9 cellular contexts compared by ENCODE assay signal in genomic region chr16:23847938-23848337, GRCh38. TPM values are rescaled to one million over a fixed set of nuclear protein-coding genes. Genes with fewer than 3 reads are reported as not detected.
DNase-seq lines count a peak whose midpoint lies in the region; ATAC-seq, FAIRE-seq and TF ChIP-seq lines count a peak whose summit lies in the region.
"Had no signal": no experiment of that assay in that cellular context is flagged by ENCODE, and none has a peak within 500 bp of the region (broad histone marks: within the 10 kb centered on the region; RNA-seq: fewer than 3 reads in every experiment).

No MANE protein-coding gene starts in this region.

- TF ChIP-seq RAD21 in GM12878 (IDR thresholded peaks at IDR 0.05; ENCODE audit: insufficient read depth, low read depth, low read length), result no peak

- BruUV-seq in GM12878 (replicated peaks; lab: Mats Ljungman, UMichigan), result no TSS peak

- CTCF ChIA-PET in GM12878 (lab: Yijun Ruan, JAX), result interaction anchor here (1.6 to 3.2 kb wide), 3 partner anchors 12 to 43 kb away, joined by 7 to 27 read pairs (median 17); no protein-coding TSS in a partner anchor

- intact Hi-C loops in GM12878 (cut with micrococcal nuclease; ENCODE audit: unreplicated experiment), result no loop called here

- peak; percentile 60 for ATAC-seq in GM12878

- no peaks in the 10 kb centered on the region for H3K27me3 ChIP-seq in GM12878 (replicated peaks in 1 of 2; ENCODE audit: control insufficient read depth in 2 of 2, insufficient read depth in 2 of 2, low read length in 1 of 2)
- H3K27me3 ChIP-seq: SJSA1 had no signal

- RAD21 ChIA-PET in GM12878 (lab: Charles Lee; ENCODE audit: unreplicated experiment), result interaction anchor here (1.1 to 2.3 kb wide), 4 partner anchors 8 to 29 kb away, joined by 3 to 19 read pairs (median 12); no protein-coding TSS in a partner anchor

- H3K79me2 ChIP-seq in GM12878 (ENCODE audit: control insufficient read depth, insufficient read depth, low read length), result peaks cover 85% of the 10 kb centered on the region

- H3K4me1 ChIP-seq in GM12878 (ENCODE audit: control insufficient read depth, insufficient read depth, low read length), result peaks cover 59% of the 10 kb centered on the region
- H3K4me1 ChIP-seq: SJSA1 had no signal

- no peak overlapping the region for H3K9ac ChIP-seq in GM12878 (ENCODE audit: control insufficient read depth, insufficient read depth, low read length)

- POLR2A ChIA-PET in GM12878 (lab: Charles Lee), result interaction anchor here (2.0 to 3.3 kb wide), 2 partner anchors 8 to 16 kb away, joined by 8 to 24 read pairs; no protein-coding TSS in a partner anchor

- WGBS in GM12878 (ENCODE audit: insufficient coverage, insufficient replicate concordance, low lambda C conversion rate, missing lambda C conversion rate), result 75% methylated on average over 4 of the region's 4 CpGs

- no peaks in the 10 kb centered on the region; a peak in 3 of 4 replicates for H3K36me3 ChIP-seq in GM12878 (ENCODE audit: control insufficient read depth in 2 of 2, insufficient read depth in 2 of 2, low read length in 1 of 2)
- H3K36me3 ChIP-seq: SJSA1 had no signal

- TF ChIP-seq CTCF in GM20000 (IDR thresholded peaks at IDR 0.05; ENCODE audit: extremely low read depth, missing control alignments) (no peak), GM12878 (IDR thresholded peaks at IDR 0.05 in 2 of 3, conservative IDR thresholded peaks at IDR 0.05 in 1 of 3; ENCODE audit: control insufficient read depth in 2 of 3, extremely low read depth in 1 of 3, insufficient read depth in 1 of 3, low read depth in 3 of 3, low read length in 3 of 3) (no peak)

- H4K20me1 ChIP-seq in GM12878 (ENCODE audit: control insufficient read depth, insufficient read depth), result no peaks in the 10 kb centered on the region

- no peak overlapping the region for H2AFZ ChIP-seq in GM12878 (ENCODE audit: control insufficient read depth, low read depth, low read length)

- no peak for TF ChIP-seq EP300 in GM12878 (IDR thresholded peaks at IDR 0.05; ENCODE audit: borderline replicate concordance in 1 of 2, control insufficient read depth in 1 of 2, low read depth in 2 of 2, low read length in 2 of 2)

- peaks cover 6% of the 10 kb centered on the region for H3K9me3 ChIP-seq in GM12878 (replicated peaks; ENCODE audit: control insufficient read depth, insufficient read depth, low read length)
- H3K9me3 ChIP-seq: SJSA1 had no signal

- in situ Hi-C loops in GM12878 (cut with MboI), result loop anchor here (10.0 kb wide), 1 partner anchor 343 kb away; no protein-coding TSS in a partner anchor

- peak overlapping the region; percentile 55 for H3K4me2 ChIP-seq in GM12878 (ENCODE audit: control insufficient read depth, insufficient read depth)

- no peak for FAIRE-seq in GM12878 (lab: Jason Lieb, UNC)

- TF ChIP-seq POLR2A in GM12878 (IDR thresholded peaks at IDR 0.05; ENCODE audit: low read depth, low read length), result no peak

- DNase-seq in GM20000 (ENCODE audit: low spot score) (peak; percentile 44), GM12878 (ENCODE audit: low read depth, low spot score) (no peak), KG1 (lab: John Stamatoyannopoulos, UW) (no peak), putamen (ENCODE audit: low spot score) (no peak), Kasumi-1 (lab: John Stamatoyannopoulos, UW) (no peak)
- DNase-seq in activated CD4-positive, alpha-beta T cell treated with anti-CD3 and anti-CD28 coated beads for 4 hours, result peak; percentile 54 to 60
- DNase-seq in stimulated activated CD8-positive, alpha-beta memory T cell treated with anti-CD3 and anti-CD28 coated beads, Interleukin-4, amount 100 ng/mL, for 48 hours, result peak; percentile 68

- no peak overlapping the region; the same call in 1 of the 2 replicates for H3K4me3 ChIP-seq in GM12878
- H3K4me3 ChIP-seq: SJSA1 had no signal

- peak overlapping the region; percentile 52 for H3K27ac ChIP-seq in GM12878 (ENCODE audit: control insufficient read depth, insufficient read depth)
- H3K27ac ChIP-seq: SJSA1 had no signal

- SMC1A ChIA-PET in GM12878 (lab: Charles Lee; ENCODE audit: uncharacterized antibody, unreplicated experiment), result interaction anchor here (1.8 to 27.0 kb wide), 6 partner anchors 6 to 159 kb away, joined by 5 to 468 read pairs (median 245); no protein-coding TSS in a partner anchor

TF ChIP-seq in GM12878, 131 proteins besides CTCF, POLR2A, EP300 and RAD21 (continues in another document):
- TF ChIP-seq DPF2 (IDR thresholded peaks at IDR 0.05) (no peak), HDAC2 (IDR thresholded peaks at IDR 0.05) (no peak), PAX5 (IDR thresholded peaks at IDR 0.05; ENCODE audit: borderline replicate concordance, low read depth, low read length) (no peak), BHLHE40 (IDR thresholded peaks at IDR 0.05; ENCODE audit: borderline replicate concordance in 1 of 2, low read depth in 2 of 2, low read length in 1 of 2) (peak; percentile 25 to 27; a peak in 1 of 4 replicates), RAD51 (IDR thresholded peaks at IDR 0.05) (no peak), ZBED1 (IDR thresholded peaks at IDR 0.05; ENCODE audit: borderline replicate concordance) (no peak), USF1 (IDR thresholded peaks at IDR 0.05; ENCODE audit: borderline replicate concordance, extremely low read length, insufficient read depth, low read depth, low read length) (no peak), NFYA (IDR thresholded peaks at IDR 0.05; ENCODE audit: borderline replicate concordance, low read depth, low read length) (no peak), STAT3 (IDR thresholded peaks at IDR 0.05; ENCODE audit: low read depth, low read length) (no peak), ESRRA (IDR thresholded peaks at IDR 0.05; ENCODE audit: low read length) (no peak), KAT2A (conservative IDR thresholded peaks at IDR 0.05; ENCODE audit: control insufficient read depth, low read depth, low read length) (no peak), ZNF592 (IDR thresholded peaks at IDR 0.05) (no peak)

RNA-seq across cellular contexts. Expression of gene PRKCB, which starts 12.2 kb away (rescaled TPM):
- total RNA-seq in GM12878 (2013; cell fraction: nucleolus; rRNA removed), result 650 and 657 TPM in 2 replicates
- total RNA-seq in GM12878 (2014; rRNA removed) (106 and 118 TPM in 2 replicates), GM12878 (2014; rRNA removed; fragmentation: Illumina TruSeq; extraction: Trizol) (117 and 119 TPM in 2 replicates), GM12878 (2021) (148 and 158 TPM in 2 replicates)
- polyA plus RNA-seq in GM12878 (2011; ENCODE audit: low read depth), result 86.6 TPM
- polyA plus RNA-seq in GM12878 (2011; rRNA removed) (134 and 135 TPM in 2 replicates), GM12878 (2014; fragmentation: Illumina TruSeq; extraction: Trizol) (121 and 128 TPM in 2 replicates), GM12878 (2014; fragmentation: Nextera tagmentation; extraction: Ambion mirVana) (10 to 100 TPM; 42.4 to 60.2 TPM), GM12878 (2014; rRNA removed) (85.3 and 88.3 TPM in 2 replicates), GM12878 (2016; fragmentation: Nextera tagmentation; extraction: Ambion mirVana) (10 to 100 TPM; 21.4 to 22.3 TPM)
- polyA plus RNA-seq in GM12878 (2011; cell fraction: cytosol; rRNA removed), result 105 and 107 TPM in 2 replicates
- polyA plus RNA-seq in GM12878 (2011; cell fraction: nucleus; rRNA removed), result 96.5 and 127 TPM in 2 replicates
- polyA plus RNA-seq in GM12878 (2012), result 126 and 129 TPM in 2 replicates
- 463 and 485 TPM in 2 replicates for polyA minus RNA-seq in GM12878 (2011; rRNA and poly(A)+ RNA removed)
- polyA minus RNA-seq in GM12878 (2011; cell fraction: cytosol; rRNA and poly(A)+ RNA removed), result 91.7 and 117 TPM in 2 replicates
- 99.0 and 165 TPM in 2 replicates for polyA minus RNA-seq in GM12878 (2011; cell fraction: nucleus; rRNA and poly(A)+ RNA removed)
- total RNA-seq: HT1080 had no signal

Comparison
In these comparisons a context has a peak if more than half of its experiments do, and no peak if none do; other contexts are left out.
1. DNase-seq: peak in GM20000 (single experiment), activated CD4-positive, alpha-beta T cell treated with anti-CD3 and anti-CD28 coated beads for 4 hours (2 of 2) and stimulated activated CD8-positive, alpha-beta memory T cell treated with anti-CD3 and anti-CD28 coated beads, Interleukin-4, amount 100 ng/mL, for 48 hours (single experiment); none in GM12878 (single experiment), KG1 (single experiment), putamen (single experiment) and Kasumi-1 (0 of 2).